9 cellular contexts compared by ENCODE assay signal in genomic region chr3:156677120-156677479, GRCh38. TPM values are rescaled to one million over a fixed set of nuclear protein-coding genes. Genes with fewer than 3 reads are reported as not detected.
DNase-seq lines count a peak whose midpoint lies in the region; ATAC-seq, FAIRE-seq and TF ChIP-seq lines count a peak whose summit lies in the region.
"Had no signal": no experiment of that assay in that cellular context is flagged by ENCODE, and none has a peak within 500 bp of the region (broad histone marks: within the 10 kb centered on the region; RNA-seq: fewer than 3 reads in every experiment).

No MANE protein-coding gene starts in this region.

- H3K4me3 Mint-ChIP-seq in activated CD4-positive, alpha-beta T cell treated with anti-CD3 and anti-CD28 coated beads, Interleukin-2, amount 10 ng/mL, durations not matched to agents 7 days and 5 days = peak overlapping the region; percentile 95

- intact Hi-C loops in HepG2 (cut with micrococcal nuclease; ENCODE audit: unreplicated experiment) (loop anchor here (10.0 kb wide), 2 partner anchors 148 to 522 kb away; partner anchors contain the start of gene LEKR1), right lobe of liver (cut with DNase I) (loop anchor here (10.0 kb wide), 3 partner anchors 122 to 458 kb away; partner anchors contain the start of gene SSR3 (in 2 of the 2))

- peaks cover 68% of the 10 kb centered on the region for H3K4me1 Mint-ChIP-seq in activated CD4-positive, alpha-beta T cell treated with anti-CD3 and anti-CD28 coated beads, Interleukin-2, amount 10 ng/mL, durations not matched to agents 7 days and 5 days

- no peak for ATAC-seq in HepG2
- no peak for ATAC-seq in right lobe of liver
- ATAC-seq in thoracic aorta (ENCODE audit: insufficient number of reproducible peaks, low FRiP score, low read depth) = no peak
- ATAC-seq in HG03571 (IDR thresholded peaks at IDR 0.05; ENCODE audit: unreplicated experiment) = no peak
- ATAC-seq: sciatic nerve had no signal

- H3K27me3 Mint-ChIP-seq in activated CD4-positive, alpha-beta T cell treated with anti-CD3 and anti-CD28 coated beads, Interleukin-2, amount 10 ng/mL, durations not matched to agents 7 days and 5 days = no peaks in the 10 kb centered on the region

- POLR2A ChIA-PET in HepG2 (lab: Yijun Ruan, JAX) = no interaction called here
- POLR2A ChIA-PET in activated CD4-positive, alpha-beta T cell treated with anti-CD3 and anti-CD28 coated beads, Interleukin-2, amount 10 ng/mL, durations not matched to agents 7 days and 5 days (lab: Charles Lee) = interaction anchor here (0.9 kb wide), 1 partner anchor 411 kb away, joined by 3 read pairs; no protein-coding TSS in a partner anchor

- TF ChIP-seq EP300 in HepG2 (IDR thresholded peaks at IDR 0.05; ENCODE audit: low read depth in 2 of 2, low read length in 2 of 2) (no peak), HepG2 (CRISPR knock-in tag; IDR thresholded peaks at IDR 0.05; ENCODE audit: borderline replicate concordance) (no peak)

- CTCF ChIA-PET in HepG2 (lab: Yijun Ruan, JAX; ENCODE audit: low intra/inter-chr PET ratio, low total read pairs) = no interaction called here
- CTCF ChIA-PET in activated CD4-positive, alpha-beta T cell treated with anti-CD3 and anti-CD28 coated beads, Interleukin-2, amount 10 ng/mL, durations not matched to agents 7 days and 5 days (lab: Charles Lee) = interaction anchor here (0.6 to 1.9 kb wide), 5 partner anchors 9 to 392 kb away, joined by 3 to 9 read pairs (median 5); partner anchors contain the start of gene SSR3

- TF ChIP-seq CTCF in HepG2 (CRISPR knock-in tag; IDR thresholded peaks at IDR 0.05) (no peak), right lobe of liver (IDR thresholded peaks at IDR 0.05) (no peak), fibroblast of the aortic adventitia (IDR thresholded peaks at IDR 0.05; ENCODE audit: insufficient read depth, low read length) (no peak), thoracic aorta (IDR thresholded peaks at IDR 0.05) (no peak)

- peaks cover 72% of the 10 kb centered on the region for H3K79me2 ChIP-seq in HepG2 (ENCODE audit: insufficient read depth, low read length)

- no peak for DNase-seq in HepG2 (ENCODE audit: low spot score)
- no peak for DNase-seq in right lobe of liver
- peak; percentile 68 for DNase-seq in activated CD4-positive, alpha-beta T cell treated with anti-CD3 and anti-CD28 coated beads, Interleukin-2, amount 10 ng/mL, durations not matched to agents 7 days and 5 days
- DNase-seq in fibroblast of the aortic adventitia (ENCODE audit: low read depth) = no peak
- no peak for DNase-seq in thoracic aorta (ENCODE audit: low spot score)
- DNase-seq in DMS79 treated with DMSO at 0.1 percent for 48 hours (lab: John Stamatoyannopoulos, UW) = no peak
- no peak for DNase-seq in RCC 7860 (ENCODE audit: low spot score)

- no peak for FAIRE-seq in HepG2 (lab: Jason Lieb, UNC)
- FAIRE-seq in RCC 7860 (lab: Jason Lieb, UNC) = no peak

- in situ Hi-C loops in HepG2 (cut with HindIII; ENCODE audit: extremely low pct_ligation_motif_present, low pct_unique_long_range_greater_than_20kb) = loop anchor here (10.0 kb wide), 3 partner anchors 122 to 458 kb away; partner anchors contain the start of gene SSR3

- H3K4me3 ChIP-seq in HepG2 (replicated peaks in 1 of 3; ENCODE audit: insufficient read depth in 1 of 3, low read depth in 2 of 3, low read length in 3 of 3) = no peak overlapping the region
- H3K4me3 ChIP-seq in right lobe of liver = no peak overlapping the region
- H3K4me3 ChIP-seq in fibroblast of the aortic adventitia (ENCODE audit: low read depth, low read length) = peak overlapping the region; percentile 85
- H3K4me3 ChIP-seq in thoracic aorta = peak overlapping the region; percentile 95

- no peaks in the 10 kb centered on the region for H3K9me3 ChIP-seq in HepG2 (ENCODE audit: low read length)
- H3K9me3 ChIP-seq in right lobe of liver = no peaks in the 10 kb centered on the region
- H3K9me3 ChIP-seq in thoracic aorta = no peaks in the 10 kb centered on the region

- no peak for TF ChIP-seq POLR2A in HepG2 (IDR thresholded peaks at IDR 0.05; ENCODE audit: insufficient read depth in 1 of 2, low read depth in 2 of 2, low read length in 2 of 2)
- TF ChIP-seq POLR2A in right lobe of liver (IDR thresholded peaks at IDR 0.05) = no peak

- H3K27ac ChIP-seq in HepG2 (ENCODE audit: extremely low read length, insufficient read depth, low read length) = no peak overlapping the region
- H3K27ac ChIP-seq in right lobe of liver = no peak overlapping the region
- H3K27ac ChIP-seq in thoracic aorta = no peak overlapping the region

- TF ChIP-seq RAD21 in HepG2 (CRISPR knock-in tag; IDR thresholded peaks at IDR 0.05) = no peak

- no TSS peak for BruUV-seq in HepG2 (replicated peaks; lab: Mats Ljungman, UMichigan)

- H3K27me3 ChIP-seq in HepG2 (ENCODE audit: control insufficient read depth in 1 of 2, insufficient read depth in 2 of 2, low read length in 2 of 2) (no peaks in the 10 kb centered on the region), right lobe of liver (no peaks in the 10 kb centered on the region), thoracic aorta (replicated peaks; ENCODE audit: insufficient read depth) (no peaks in the 10 kb centered on the region)

- WGBS in HepG2 (ENCODE audit: low lambda C conversion rate) = 100% methylated on average over 1 of the region's 1 CpG
- 47% methylated on average over 1 of the region's 1 CpG for WGBS in right lobe of liver (ENCODE audit: insufficient coverage, low coverage, low lambda C conversion rate, missing lambda C conversion rate)

- peaks cover 57% of the 10 kb centered on the region for H3K36me3 Mint-ChIP-seq in activated CD4-positive, alpha-beta T cell treated with anti-CD3 and anti-CD28 coated beads, Interleukin-2, amount 10 ng/mL, durations not matched to agents 7 days and 5 days (ENCODE audit: low read depth)

- H3K36me3 ChIP-seq in HepG2 (replicated peaks in 1 of 2; ENCODE audit: control insufficient read depth in 1 of 2, insufficient read depth in 2 of 2, low read length in 2 of 2) = peaks cover 4 to 32% of the 10 kb centered on the region in 2 experiments; a peak in 4 of 5 replicates
- peaks cover 0 to 16% (median 9%) of the 10 kb centered on the region in 4 donors for H3K36me3 ChIP-seq in right lobe of liver
- H3K36me3 ChIP-seq in thoracic aorta = peaks cover 10% of the 10 kb centered on the region

- peak overlapping the region; percentile 91 for H3K4me2 ChIP-seq in HepG2 (ENCODE audit: low read depth, low read length)

- H3K4me1 ChIP-seq in HepG2 (ENCODE audit: insufficient read depth, low read length) (peaks cover 68% of the 10 kb centered on the region), right lobe of liver (peaks cover 0 to 39% (median 14%) of the 10 kb centered on the region in 4 donors), thoracic aorta (ENCODE audit: control insufficient read depth in 1 of 2, low read depth in 2 of 2) (peaks cover 34 to 58% of the 10 kb centered on the region in 2 donors)

- H3K27ac Mint-ChIP-seq in activated CD4-positive, alpha-beta T cell treated with anti-CD3 and anti-CD28 coated beads, Interleukin-2, amount 10 ng/mL, durations not matched to agents 7 days and 5 days = peak overlapping the region; percentile 98

- H2AFZ ChIP-seq in HepG2 (ENCODE audit: low read length) = no peak overlapping the region

- H3K9ac ChIP-seq in HepG2 (ENCODE audit: insufficient read depth, low read depth, low read length) = no peak overlapping the region

- H3K9me3 Mint-ChIP-seq in activated CD4-positive, alpha-beta T cell treated with anti-CD3 and anti-CD28 coated beads, Interleukin-2, amount 10 ng/mL, durations not matched to agents 7 days and 5 days = no peaks in the 10 kb centered on the region

- peaks cover 26% of the 10 kb centered on the region for H4K20me1 ChIP-seq in HepG2 (ENCODE audit: insufficient read depth, low read length)

RNA-seq across cellular contexts. Expression of gene TIPARP, which starts 2.7 kb away (rescaled TPM):
- total RNA-seq in HepG2 (2016; rRNA removed; fragmentation: Illumina TruSeq; extraction: Trizol) (19.7 and 25.4 TPM in 2 replicates), right lobe of liver (10 to 100 TPM; 10.2 to 19.5 (median 16.4) TPM), fibroblast of the aortic adventitia (ENCODE audit: low replicate concordance) (26.1 and 67.1 TPM in 2 replicates), thoracic aorta (10 to 100 TPM; 19.8 to 77.2 TPM)
- total RNA-seq in HepG2 (2016; cell fraction: cytosol; rRNA removed; fragmentation: Illumina TruSeq; extraction: Trizol; ENCODE audit: low read depth) = 4.3 and 4.5 TPM in 2 replicates
- 19.9 and 26.0 TPM in 2 replicates for total RNA-seq in HepG2 (2016; cell fraction: insoluble cytoplasmic fraction; rRNA removed; fragmentation: Illumina TruSeq; extraction: Trizol)
- 10.5 and 12.3 TPM in 2 replicates for total RNA-seq in HepG2 (2016; cell fraction: membrane; rRNA removed; fragmentation: Illumina TruSeq; extraction: Trizol)
- 22.2 and 24.2 TPM in 2 replicates for total RNA-seq in HepG2 (2016; cell fraction: nucleus; rRNA removed; fragmentation: Illumina TruSeq; extraction: Trizol)
- polyA plus RNA-seq in HepG2 (2011; rRNA removed) = 6.6 and 7.3 TPM in 2 replicates
- polyA plus RNA-seq in HepG2 (2011; cell fraction: cytosol; rRNA removed) = 2.1 and 4.5 TPM in 2 replicates
- polyA plus RNA-seq in HepG2 (2011; cell fraction: nucleus; rRNA removed) = 3.6 and 4.6 TPM in 2 replicates
- polyA plus RNA-seq in HepG2 (2012) = 10.5 and 10.6 TPM in 2 replicates
- polyA plus RNA-seq in HepG2 (2016; cell fraction: cytosol; fragmentation: Illumina TruSeq; extraction: Trizol; ENCODE audit: low read depth) = 0.74 and 0.79 TPM in 2 replicates
- polyA plus RNA-seq in HepG2 (2016; cell fraction: insoluble cytoplasmic fraction; fragmentation: Illumina TruSeq; extraction: Trizol; ENCODE audit: low read depth) = 14.7 and 18.3 TPM in 2 replicates
- polyA plus RNA-seq in HepG2 (2016; cell fraction: membrane; fragmentation: Illumina TruSeq; extraction: Trizol; ENCODE audit: low read depth) = 2.9 and 3.6 TPM in 2 replicates
- polyA plus RNA-seq in HepG2 (2016; cell fraction: nucleus; fragmentation: Illumina TruSeq; extraction: Trizol; ENCODE audit: insufficient read depth, low read depth) = 11.9 and 13.5 TPM in 2 replicates
- polyA minus RNA-seq in HepG2 (2011; rRNA and poly(A)+ RNA removed; ENCODE audit: low replicate concordance) = 4.9 and 12.3 TPM in 2 replicates
- polyA minus RNA-seq in HepG2 (2011; cell fraction: cytosol; rRNA and poly(A)+ RNA removed) = 6.4 and 8.5 TPM in 2 replicates
- polyA minus RNA-seq in HepG2 (2011; cell fraction: nucleus; rRNA and poly(A)+ RNA removed) = 33.6 and 42.5 TPM in 2 replicates
- 10 to 100 TPM; 58.0 to 66.0 TPM for total RNA-seq in activated CD4-positive, alpha-beta T cell treated with anti-CD3 and anti-CD28 coated beads, Interleukin-2, amount 10 ng/mL, durations not matched to agents 7 days and 5 days

Comparison
In these comparisons a context has a peak if more than half of its experiments do, and no peak if none do; other contexts are left out.
1. H3K4me3 ChIP-seq: peak in fibroblast of the aortic adventitia (single experiment) and thoracic aorta (single experiment); none in HepG2 (0 of 3) and right lobe of liver (0 of 3).